In genomic region chr11:2097998-2098690, GRCh38 we compare ENCODE assay signal across 1 cellular context.
TF ChIP-seq lines count a peak whose summit lies in the region.

No MANE protein-coding gene starts in this region.

TF ChIP-seq in endothelial cell of umbilical vein, 7 proteins besides CTCF, POLR2A, EP300 and RAD21:
- TF ChIP-seq GATA2 (IDR thresholded peaks at IDR 0.05; ENCODE audit: insufficient read depth, insufficient read length, low read depth, low read length), result no peak
- TF ChIP-seq MYC (IDR thresholded peaks at IDR 0.05; ENCODE audit: low read depth, low read length), result no peak
- TF ChIP-seq POLR2AphosphoS5 (IDR thresholded peaks at IDR 0.05; ENCODE audit: insufficient read depth, low read depth, low read length), result no peak
- no peak for TF ChIP-seq FOS (IDR thresholded peaks at IDR 0.05; ENCODE audit: borderline replicate concordance, insufficient read depth, low read length)
- TF ChIP-seq, protein P1, sequence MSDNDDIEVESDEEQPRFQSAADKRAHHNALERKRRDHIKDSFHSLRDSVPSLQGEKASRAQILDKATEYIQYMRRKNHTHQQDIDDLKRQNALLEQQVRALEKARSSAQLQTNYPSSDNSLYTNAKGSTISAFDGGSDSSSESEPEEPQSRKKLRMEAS (IDR thresholded peaks at IDR 0.05; ENCODE audit: insufficient read depth, insufficient read length), result no peak
- TF ChIP-seq EZH2 (IDR thresholded peaks at IDR 0.05; ENCODE audit: borderline replicate concordance, low read depth, low read length, severe bottlenecking), result no peak
- no peak for TF ChIP-seq JUN (IDR thresholded peaks at IDR 0.05; ENCODE audit: borderline replicate concordance, insufficient read depth, insufficient read length, low read depth)
